ENCODE assay signal across 8 cellular contexts in genomic region chr7:18087031-18087686, GRCh38. TPM values are rescaled to one million over a fixed set of nuclear protein-coding genes. Genes with fewer than 3 reads are reported as not detected.
DNase-seq lines count a peak whose midpoint lies in the region; ATAC-seq and TF ChIP-seq lines count a peak whose summit lies in the region.

No MANE protein-coding gene starts in this region.

- no peaks in the 10 kb centered on the region for H3K79me2 ChIP-seq in PC-3 (ENCODE audit: low read length)

- BruUV-seq in PC-3 (replicated peaks; lab: Mats Ljungman, UMichigan), result TSS peak; percentile 45

- POLR2A ChIA-PET in PC-3 (lab: Charles Lee; ENCODE audit: unreplicated experiment), result no interaction called here
- POLR2A ChIA-PET in naive thymus-derived CD8-positive, alpha-beta T cell (lab: Charles Lee), result no interaction called here

- no peak overlapping the region for H3K27ac Mint-ChIP-seq in naive thymus-derived CD8-positive, alpha-beta T cell

- peak overlapping the region; percentile 97 for H3K4me2 ChIP-seq in PC-3 (ENCODE audit: low read length)

- H3K4me3 Mint-ChIP-seq in naive thymus-derived CD8-positive, alpha-beta T cell, result peak overlapping the region in 9 of 10 donors; percentile 1 to 62 (median 41)

- peaks cover 0 to 7% (median 0%) of the 10 kb centered on the region in 3 donors for H3K36me3 Mint-ChIP-seq in naive thymus-derived CD8-positive, alpha-beta T cell

- intact Hi-C loops in PC-3 (cut with micrococcal nuclease), result loop anchor here (5.0 kb wide), 3 partner anchors 90 to 210 kb away; no protein-coding TSS in a partner anchor

- H3K9ac ChIP-seq in PC-3 (ENCODE audit: low read length), result no peak overlapping the region

- no peaks in the 10 kb centered on the region for H4K20me1 ChIP-seq in PC-3 (ENCODE audit: low read length)

- peaks cover 0 to 12% (median 5%) of the 10 kb centered on the region in 9 donors for H3K9me3 Mint-ChIP-seq in naive thymus-derived CD8-positive, alpha-beta T cell

- H3K27me3 Mint-ChIP-seq in naive thymus-derived CD8-positive, alpha-beta T cell, result peaks cover 11 to 42% (median 31%) of the 10 kb centered on the region in 5 donors

- no peaks in the 10 kb centered on the region for H3F3A ChIP-seq in PC-3 (ENCODE audit: low read length, unreplicated experiment)

- no peaks in the 10 kb centered on the region for H3K36me3 ChIP-seq in PC-3 (ENCODE audit: low read depth, low read length)

- H3K4me1 ChIP-seq in PC-3 (ENCODE audit: insufficient read depth, low read length), result no peaks in the 10 kb centered on the region; the same call in 1 of the 2 replicates

- H3K4me3 ChIP-seq in PC-3 (ENCODE audit: low read length), result peak overlapping the region; percentile 95
- H3K4me3 ChIP-seq in epithelial cell of esophagus (ENCODE audit: low read length), result peak overlapping the region; percentile 44

- no peak overlapping the region for H3K27ac ChIP-seq in PC-3 (ENCODE audit: low read length)

- H3K9me2 ChIP-seq in PC-3 (replicated peaks; ENCODE audit: low read length), result no peaks in the 10 kb centered on the region

- peak overlapping the region; percentile 100 for H2AFZ ChIP-seq in PC-3 (ENCODE audit: low read length)

- no peaks in the 10 kb centered on the region for H3K9me3 ChIP-seq in PC-3 (ENCODE audit: low read length)

- peaks cover 0 to 8% (median 6%) of the 10 kb centered on the region in 4 donors for H3K4me1 Mint-ChIP-seq in naive thymus-derived CD8-positive, alpha-beta T cell

- peak; percentile 26 for ATAC-seq in GM19351 (IDR thresholded peaks at IDR 0.05; ENCODE audit: unreplicated experiment)
- peak; percentile 52 for ATAC-seq in PC-3
- ATAC-seq in naive thymus-derived CD8-positive, alpha-beta T cell, result no peak
- no peak for ATAC-seq in GM19452 (IDR thresholded peaks at IDR 0.05; ENCODE audit: unreplicated experiment)
- ATAC-seq in GM21576 (IDR thresholded peaks at IDR 0.05; ENCODE audit: unreplicated experiment), result no peak

- TF ChIP-seq CTCF in PC-3 (conservative IDR thresholded peaks at IDR 0.05; ENCODE audit: low read depth, low read length), result no peak
- no peak for TF ChIP-seq CTCF in epithelial cell of esophagus (IDR thresholded peaks at IDR 0.05; ENCODE audit: insufficient read depth, low read depth, low read length, missing control alignments)

- DNase-seq in PC-3 (no peak), epithelial cell of esophagus (ENCODE audit: low read depth) (peak; percentile 12), OCI-M1 (lab: John Stamatoyannopoulos, UW) (no peak), NOMO-1 treated with DMSO at 0.1 percent for 48 hours (lab: John Stamatoyannopoulos, UW; ENCODE audit: unreplicated experiment) (no peak)
- no peak for DNase-seq in naive thymus-derived CD8-positive, alpha-beta T cell

- no peaks in the 10 kb centered on the region for H3K27me3 ChIP-seq in PC-3 (ENCODE audit: low read length)

- CTCF ChIA-PET in PC-3 (lab: Charles Lee), result no interaction called here

RNA-seq across cellular contexts. Expression of gene PRPS1L1, which starts 59.5 kb away (rescaled TPM):
- not detected in 2 replicates for total RNA-seq in PC-3 (2014; rRNA removed)
- total RNA-seq in naive thymus-derived CD8-positive, alpha-beta T cell, result not detected
- polyA plus RNA-seq in naive thymus-derived CD8-positive, alpha-beta T cell, result not detected

Comparison
In these comparisons a context has a peak if more than half of its experiments do, and no peak if none do; other contexts are left out.
1. ATAC-seq: peak in GM19351 (single experiment) and PC-3 (single experiment); none in naive thymus-derived CD8-positive, alpha-beta T cell (0 of 2), GM19452 (single experiment) and GM21576 (single experiment).